Comparison of ENCODE assay signal across 15 cellular contexts in the genomic region with DNA sequence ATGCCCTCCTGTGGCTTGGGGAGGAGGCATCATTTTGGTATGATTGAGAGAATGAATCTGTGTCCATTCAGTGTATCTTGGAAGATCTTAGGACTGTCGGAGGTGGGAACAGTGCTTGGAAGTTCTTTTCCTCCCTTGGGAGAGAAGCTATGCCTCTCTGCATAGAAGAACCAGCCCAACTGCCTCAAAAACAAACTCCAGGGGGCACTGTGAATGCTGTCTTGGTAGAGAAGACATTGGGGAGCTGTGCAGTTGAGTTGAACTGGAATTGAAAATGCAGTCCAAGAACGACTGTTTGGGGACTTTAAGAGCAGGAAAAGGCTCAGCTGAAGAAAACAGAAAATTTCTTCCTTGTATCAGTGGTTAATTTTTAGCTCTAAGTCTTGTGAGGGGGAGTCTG. TPM values are rescaled to one million over a fixed set of nuclear protein-coding genes. Genes with fewer than 3 reads are reported as not detected.
DNase-seq lines count a peak whose midpoint lies in the region; ATAC-seq and TF ChIP-seq lines count a peak whose summit lies in the region.
"Had no signal": no experiment of that assay in that cellular context is flagged by ENCODE, and none has a peak within 500 bp of the region (broad histone marks: within the 10 kb centered on the region; RNA-seq: fewer than 3 reads in every experiment).

No MANE protein-coding gene starts in this region.

- H3K79me2 ChIP-seq in osteoblast (ENCODE audit: insufficient read depth, low read length): no peaks in the 10 kb centered on the region

- DNase-seq in GM12864 (ENCODE audit: low read depth) (no peak), NB4 (ENCODE audit: low read depth) (peak; percentile 4), dermis blood vessel endothelial cell (peak; percentile 15), osteoblast (ENCODE audit: insufficient read length, low spot score, missing footprints) (no peak), NCI-H1694 treated with DMSO at 0.1 percent for 48 hours (lab: John Stamatoyannopoulos, UW) (no peak)
- DNase-seq in activated CD4-positive, alpha-beta T cell treated with anti-CD3 and anti-CD28 coated beads for 48 hours: no peak
- DNase-seq: activated CD8-positive, alpha-beta T cell treated with anti-CD3 and anti-CD28 coated beads, Interleukin-2, amount 10 ng/mL, durations not matched to agents 7 days and 5 days; activated naive CD8-positive, alpha-beta T cell treated with anti-CD3 and anti-CD28 coated beads for 36 hours; DMS79 treated with DMSO at 0.1 percent for 48 hours; NCI-H1930; NCI-H510A; stimulated activated naive CD4-positive, alpha-beta T cell treated with Interleukin-2 at 50 U/mL for 16 hours had no signal

- TF ChIP-seq CTCF in GM12864 (IDR thresholded peaks at IDR 0.05; ENCODE audit: low read depth, low read length, missing control alignments) (peak; percentile 20), NB4 (IDR thresholded peaks at IDR 0.05; ENCODE audit: low read depth, low read length) (peak; percentile 25), osteoblast (IDR thresholded peaks at IDR 0.05; ENCODE audit: extremely low read depth, low read depth, low read length) (peak; percentile 44)

- H3K36me3 ChIP-seq in osteoblast (ENCODE audit: insufficient read depth, low read length): no peaks in the 10 kb centered on the region

- no peaks in the 10 kb centered on the region for H4K20me1 ChIP-seq in osteoblast (ENCODE audit: insufficient read depth, low read length)

- no peak for ATAC-seq in HG03571 (IDR thresholded peaks at IDR 0.05; ENCODE audit: unreplicated experiment)
- ATAC-seq: activated CD8-positive, alpha-beta T cell treated with anti-CD3 and anti-CD28 coated beads, Interleukin-2, amount 10 ng/mL, durations not matched to agents 7 days and 5 days; natural killer cell treated with Interleukin-12 subunit alpha and Interleukin-12 subunit beta and Interleukin-15 and Interleukin-18, amount 100 ng/mL, for 72 hours had no signal

- peaks cover 10% of the 10 kb centered on the region for H3K27me3 ChIP-seq in osteoblast (ENCODE audit: insufficient read depth, low read length)

- H2AFZ ChIP-seq in osteoblast (ENCODE audit: low read length): no peak overlapping the region

- no peak overlapping the region for H3K27ac ChIP-seq in osteoblast (ENCODE audit: low read depth, low read length)

- no peak for TF ChIP-seq POLR2A in NB4 (IDR thresholded peaks at IDR 0.05; ENCODE audit: extremely low read depth, insufficient read length)

- H3K4me3 ChIP-seq in GM12864 (ENCODE audit: low read depth, low read length) (no peak overlapping the region), NB4 (ENCODE audit: low read depth, low read length) (no peak overlapping the region), osteoblast (ENCODE audit: insufficient read depth, low read length) (no peak overlapping the region)

- no peak overlapping the region for H3K4me2 ChIP-seq in osteoblast (ENCODE audit: insufficient read depth, low read length)

- H3K4me1 ChIP-seq in osteoblast (ENCODE audit: insufficient read depth, low read length): no peaks in the 10 kb centered on the region

- no peaks in the 10 kb centered on the region for H3K9me3 ChIP-seq in osteoblast (ENCODE audit: low read depth, low read length)

RNA-seq across cellular contexts. Expression of a gene that starts 4.9 kb away (rescaled TPM):
- total RNA-seq in dermis blood vessel endothelial cell (not detected in 2 replicates), osteoblast (under 0.01 TPM in 1 of 2 replicates, not detected in the other)
- total RNA-seq: activated CD8-positive, alpha-beta T cell treated with anti-CD3 and anti-CD28 coated beads, Interleukin-2, amount 10 ng/mL, durations not matched to agents 7 days and 5 days; activated naive CD8-positive, alpha-beta T cell treated with anti-CD3 and anti-CD28 coated beads for 36 hours; natural killer cell treated with Interleukin-12 subunit alpha and Interleukin-12 subunit beta and Interleukin-15 and Interleukin-18, amount 100 ng/mL, for 72 hours; pulmonary artery endothelial cell had no signal

RNA-seq across cellular contexts. Expression of a gene that starts 41.9 kb away (rescaled TPM):
- total RNA-seq in dermis blood vessel endothelial cell (25.6 and 30.5 TPM in 2 replicates), osteoblast (15.2 and 21.8 TPM in 2 replicates)

Comparison
In these comparisons a context has a peak if more than half of its experiments do, and no peak if none do; other contexts are left out.
1. DNase-seq: peak in NB4 (single experiment) and dermis blood vessel endothelial cell (single experiment); none in GM12864 (single experiment), osteoblast (single experiment), NCI-H1694 treated with DMSO at 0.1 percent for 48 hours (single experiment) and activated CD4-positive, alpha-beta T cell treated with anti-CD3 and anti-CD28 coated beads for 48 hours (single experiment).
2. Peak in every context shown above with its lines, with median percentiles within 50 percentile points of each other: CTCF ChIP-seq.